Comparison of ENCODE assay signal across 1 cellular context in genomic region chr4:151951727-151952078, GRCh38.
TF ChIP-seq lines count a peak whose summit lies in the region.

No MANE protein-coding gene starts in this region.

TF ChIP-seq in SK-N-SH, 30 proteins besides CTCF, POLR2A, EP300 and RAD21 (continued from another document):
- TF ChIP-seq USF2 (IDR thresholded peaks at IDR 0.05; ENCODE audit: borderline replicate concordance, low read depth, low read length) = no peak
- no peak for TF ChIP-seq RXRA (IDR thresholded peaks at IDR 0.05; ENCODE audit: borderline replicate concordance, low read depth)
- TF ChIP-seq, protein P1, sequence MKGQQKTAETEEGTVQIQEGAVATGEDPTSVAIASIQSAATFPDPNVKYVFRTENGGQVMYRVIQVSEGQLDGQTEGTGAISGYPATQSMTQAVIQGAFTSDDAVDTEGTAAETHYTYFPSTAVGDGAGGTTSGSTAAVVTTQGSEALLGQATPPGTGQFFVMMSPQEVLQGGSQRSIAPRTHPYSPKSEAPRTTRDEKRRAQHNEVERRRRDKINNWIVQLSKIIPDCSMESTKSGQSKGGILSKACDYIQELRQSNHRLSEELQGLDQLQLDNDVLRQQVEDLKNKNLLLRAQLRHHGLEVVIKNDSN (IDR thresholded peaks at IDR 0.05; ENCODE audit: borderline replicate concordance, low read depth) = no peak
- no peak for TF ChIP-seq RFX5 (IDR thresholded peaks at IDR 0.05; ENCODE audit: low read length)
- TF ChIP-seq EZH2phosphoT487 (IDR thresholded peaks at IDR 0.05; ENCODE audit: borderline replicate concordance, low read depth) = no peak
TF ChIP-seq in SK-N-SH: peak in this region for 0.
